In the genomic region with DNA sequence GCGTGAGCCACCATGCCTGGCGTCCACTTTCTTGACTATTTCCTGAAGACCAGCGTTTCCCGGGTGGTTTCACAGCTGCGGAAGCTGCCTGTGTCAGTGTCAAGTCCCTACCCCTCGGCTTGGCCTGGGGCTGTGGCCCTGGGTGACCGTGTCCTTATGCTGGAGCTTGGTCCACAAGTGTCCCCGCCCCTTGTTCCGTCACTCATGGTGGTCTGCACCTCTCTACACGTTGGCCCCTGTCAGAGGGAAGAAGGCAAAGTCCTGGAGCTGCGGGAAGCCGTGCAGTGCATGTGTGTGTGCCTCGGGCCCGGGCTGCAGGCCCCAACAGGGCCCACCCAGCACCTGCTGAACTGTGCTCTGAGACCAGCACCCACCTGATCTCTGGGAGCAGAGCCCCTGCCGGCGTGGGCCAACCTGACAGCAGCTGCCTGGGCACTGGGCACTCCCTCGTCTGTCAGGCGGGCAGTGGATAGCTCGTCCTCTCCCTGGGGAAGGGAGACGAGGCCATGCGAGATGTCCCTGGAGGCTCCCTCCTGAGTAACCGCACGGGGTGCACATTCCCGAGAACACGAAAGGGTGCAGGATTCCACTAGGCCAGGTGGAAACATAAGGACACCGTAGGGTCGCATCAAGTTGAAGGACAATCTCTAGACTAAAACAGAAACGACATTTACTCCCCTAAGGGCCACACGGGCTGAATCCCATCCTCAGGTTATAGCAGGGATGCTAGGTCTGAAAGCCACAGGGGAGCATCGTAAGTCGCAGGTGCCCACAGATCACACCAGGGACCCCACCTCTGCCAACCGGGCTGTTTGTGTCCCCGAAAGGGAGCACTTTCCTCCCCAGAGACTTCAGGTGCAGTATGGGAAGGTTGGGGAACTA, we compare ENCODE assay signal across 1 cellular context.
TF ChIP-seq lines count a peak whose summit lies in the region.

No MANE protein-coding gene starts in this region.

TF ChIP-seq in HepG2, 621 proteins besides CTCF, POLR2A, EP300 and RAD21:
- no peak for TF ChIP-seq ZNF296 (CRISPR knock-in tag; conservative IDR thresholded peaks at IDR 0.05)
- TF ChIP-seq, protein P1, sequence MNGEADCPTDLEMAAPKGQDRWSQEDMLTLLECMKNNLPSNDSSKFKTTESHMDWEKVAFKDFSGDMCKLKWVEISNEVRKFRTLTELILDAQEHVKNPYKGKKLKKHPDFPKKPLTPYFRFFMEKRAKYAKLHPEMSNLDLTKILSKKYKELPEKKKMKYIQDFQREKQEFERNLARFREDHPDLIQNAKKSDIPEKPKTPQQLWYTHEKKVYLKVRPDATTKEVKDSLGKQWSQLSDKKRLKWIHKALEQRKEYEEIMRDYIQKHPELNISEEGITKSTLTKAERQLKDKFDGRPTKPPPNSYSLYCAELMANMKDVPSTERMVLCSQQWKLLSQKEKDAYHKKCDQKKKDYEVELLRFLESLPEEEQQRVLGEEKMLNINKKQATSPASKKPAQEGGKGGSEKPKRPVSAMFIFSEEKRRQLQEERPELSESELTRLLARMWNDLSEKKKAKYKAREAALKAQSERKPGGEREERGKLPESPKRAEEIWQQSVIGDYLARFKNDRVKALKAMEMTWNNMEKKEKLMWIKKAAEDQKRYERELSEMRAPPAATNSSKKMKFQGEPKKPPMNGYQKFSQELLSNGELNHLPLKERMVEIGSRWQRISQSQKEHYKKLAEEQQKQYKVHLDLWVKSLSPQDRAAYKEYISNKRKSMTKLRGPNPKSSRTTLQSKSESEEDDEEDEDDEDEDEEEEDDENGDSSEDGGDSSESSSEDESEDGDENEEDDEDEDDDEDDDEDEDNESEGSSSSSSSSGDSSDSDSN (CRISPR knock-in tag; IDR thresholded peaks at IDR 0.05) = 0 out of 2 replicates have a peak, but pooled peaks have one; percentile 25
- TF ChIP-seq, protein P2, sequence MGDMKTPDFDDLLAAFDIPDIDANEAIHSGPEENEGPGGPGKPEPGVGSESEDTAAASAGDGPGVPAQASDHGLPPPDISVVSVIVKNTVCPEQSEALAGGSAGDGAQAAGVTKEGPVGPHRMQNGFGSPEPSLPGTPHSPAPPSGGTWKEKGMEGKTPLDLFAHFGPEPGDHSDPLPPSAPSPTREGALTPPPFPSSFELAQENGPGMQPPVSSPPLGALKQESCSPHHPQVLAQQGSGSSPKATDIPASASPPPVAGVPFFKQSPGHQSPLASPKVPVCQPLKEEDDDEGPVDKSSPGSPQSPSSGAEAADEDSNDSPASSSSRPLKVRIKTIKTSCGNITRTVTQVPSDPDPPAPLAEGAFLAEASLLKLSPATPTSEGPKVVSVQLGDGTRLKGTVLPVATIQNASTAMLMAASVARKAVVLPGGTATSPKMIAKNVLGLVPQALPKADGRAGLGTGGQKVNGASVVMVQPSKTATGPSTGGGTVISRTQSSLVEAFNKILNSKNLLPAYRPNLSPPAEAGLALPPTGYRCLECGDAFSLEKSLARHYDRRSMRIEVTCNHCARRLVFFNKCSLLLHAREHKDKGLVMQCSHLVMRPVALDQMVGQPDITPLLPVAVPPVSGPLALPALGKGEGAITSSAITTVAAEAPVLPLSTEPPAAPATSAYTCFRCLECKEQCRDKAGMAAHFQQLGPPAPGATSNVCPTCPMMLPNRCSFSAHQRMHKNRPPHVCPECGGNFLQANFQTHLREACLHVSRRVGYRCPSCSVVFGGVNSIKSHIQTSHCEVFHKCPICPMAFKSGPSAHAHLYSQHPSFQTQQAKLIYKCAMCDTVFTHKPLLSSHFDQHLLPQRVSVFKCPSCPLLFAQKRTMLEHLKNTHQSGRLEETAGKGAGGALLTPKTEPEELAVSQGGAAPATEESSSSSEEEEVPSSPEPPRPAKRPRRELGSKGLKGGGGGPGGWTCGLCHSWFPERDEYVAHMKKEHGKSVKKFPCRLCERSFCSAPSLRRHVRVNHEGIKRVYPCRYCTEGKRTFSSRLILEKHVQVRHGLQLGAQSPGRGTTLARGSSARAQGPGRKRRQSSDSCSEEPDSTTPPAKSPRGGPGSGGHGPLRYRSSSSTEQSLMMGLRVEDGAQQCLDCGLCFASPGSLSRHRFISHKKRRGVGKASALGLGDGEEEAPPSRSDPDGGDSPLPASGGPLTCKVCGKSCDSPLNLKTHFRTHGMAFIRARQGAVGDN (CRISPR knock-in tag; IDR thresholded peaks at IDR 0.05) = peak; percentile 29; the same call in 1 of the 2 replicates
- TF ChIP-seq, protein P3, sequence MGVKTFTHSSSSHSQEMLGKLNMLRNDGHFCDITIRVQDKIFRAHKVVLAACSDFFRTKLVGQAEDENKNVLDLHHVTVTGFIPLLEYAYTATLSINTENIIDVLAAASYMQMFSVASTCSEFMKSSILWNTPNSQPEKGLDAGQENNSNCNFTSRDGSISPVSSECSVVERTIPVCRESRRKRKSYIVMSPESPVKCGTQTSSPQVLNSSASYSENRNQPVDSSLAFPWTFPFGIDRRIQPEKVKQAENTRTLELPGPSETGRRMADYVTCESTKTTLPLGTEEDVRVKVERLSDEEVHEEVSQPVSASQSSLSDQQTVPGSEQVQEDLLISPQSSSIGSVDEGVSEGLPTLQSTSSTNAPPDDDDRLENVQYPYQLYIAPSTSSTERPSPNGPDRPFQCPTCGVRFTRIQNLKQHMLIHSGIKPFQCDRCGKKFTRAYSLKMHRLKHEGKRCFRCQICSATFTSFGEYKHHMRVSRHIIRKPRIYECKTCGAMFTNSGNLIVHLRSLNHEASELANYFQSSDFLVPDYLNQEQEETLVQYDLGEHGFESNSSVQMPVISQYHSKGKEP (CRISPR knock-in tag; IDR thresholded peaks at IDR 0.05) = no peak
